Comparison of ENCODE assay signal across 25 cellular contexts in genomic region chr20:48550814-48551213, GRCh38.
"Had no signal": no experiment of that assay in that cellular context is flagged by ENCODE, and none has a peak within 500 bp of the region (broad histone marks: within the 10 kb centered on the region; RNA-seq: fewer than 3 reads in every experiment).

No MANE protein-coding gene starts in this region.

- H3K9me3 Mint-ChIP-seq: activated naive CD4-positive, alpha-beta T cell treated with anti-CD3 and anti-CD28 coated beads, Interleukin-2, amount 50 U/mL, for 72 hours; activated T-helper 1 cell treated with anti-CD3 and anti-CD28 coated beads, Interleukin-12 subunit alpha, Interleukin-12 subunit beta, Interleukin-2, Interleukin-4 antibody, amounts not matched to agents 30 ng/mL and 10 ng/mL and 1 ng/mL, durations not matched to agents 14 hours and 24 hours and 36 hours; mesothelial cell of epicardium; naive thymus-derived CD8-positive, alpha-beta T cell; stimulated activated naive CD8-positive, alpha-beta T cell treated with anti-CD3 and anti-CD28 coated beads, Interleukin-15, Interleukin-2, amounts not matched to agents 100 ng/mL and 50 ng/mL, for 24 hours had no signal

- H3K27ac Mint-ChIP-seq: activated CD8-positive, alpha-beta T cell treated with anti-CD3 and anti-CD28 coated beads, Interleukin-2, amount 10 ng/mL, durations not matched to agents 7 days and 5 days; activated naive CD4-positive, alpha-beta T cell treated with anti-CD3 and anti-CD28 coated beads, Interleukin-2, amount 50 U/mL, for 72 hours; activated T-helper 1 cell treated with anti-CD3 and anti-CD28 coated beads, Interleukin-12 subunit alpha, Interleukin-12 subunit beta, Interleukin-2, Interleukin-4 antibody, amounts not matched to agents 30 ng/mL and 10 ng/mL and 1 ng/mL, durations not matched to agents 14 hours and 24 hours and 36 hours; mesothelial cell of epicardium; stimulated activated naive CD8-positive, alpha-beta T cell treated with anti-CD3 and anti-CD28 coated beads, Interleukin-15, Interleukin-2, amounts not matched to agents 100 ng/mL and 50 ng/mL, for 24 hours had no signal

- H3K27me3 ChIP-seq: colonic mucosa, esophagus muscularis mucosa, ovary had no signal

- H3K36me3 Mint-ChIP-seq: activated naive CD4-positive, alpha-beta T cell treated with anti-CD3 and anti-CD28 coated beads, Interleukin-2, amount 50 U/mL, for 72 hours; mesothelial cell of epicardium; naive thymus-derived CD8-positive, alpha-beta T cell had no signal

- H3K4me3 Mint-ChIP-seq: activated CD8-positive, alpha-beta T cell treated with anti-CD3 and anti-CD28 coated beads, Interleukin-2, amount 10 ng/mL, durations not matched to agents 7 days and 5 days; activated T-helper 1 cell treated with anti-CD3 and anti-CD28 coated beads, Interleukin-12 subunit alpha, Interleukin-12 subunit beta, Interleukin-2, Interleukin-4 antibody, amounts not matched to agents 30 ng/mL and 10 ng/mL and 1 ng/mL, durations not matched to agents 14 hours and 24 hours and 36 hours; mesothelial cell of epicardium; naive thymus-derived CD8-positive, alpha-beta T cell; stimulated activated naive CD8-positive, alpha-beta T cell treated with anti-CD3 and anti-CD28 coated beads, Interleukin-15, Interleukin-2, amounts not matched to agents 100 ng/mL and 50 ng/mL, for 24 hours had no signal

- H3K36me3 ChIP-seq: colonic mucosa, esophagus muscularis mucosa, left ventricle myocardium inferior, neutrophil, ovary, tibial artery had no signal

- DNase-seq: activated CD4-positive, alpha-beta T cell treated with anti-CD3 and anti-CD28 coated beads for 1 hour; activated CD4-positive, alpha-beta T cell treated with anti-CD3 and anti-CD28 coated beads, Interleukin-2, amount 50 U/mL, for 1 hour; activated CD8-positive, alpha-beta T cell treated with anti-CD3 and anti-CD28 coated beads, Interleukin-2, amount 10 ng/mL, durations not matched to agents 7 days and 5 days; activated gamma-delta T cell; colonic mucosa; dorsolateral prefrontal cortex; glutamatergic neuron; hippocampal formation; kidney glomerular epithelial cell; left ventricle myocardium inferior; mammary epithelial cell; naive thymus-derived CD8-positive, alpha-beta T cell; ovary; psoas muscle; right cardiac atrium; stimulated activated CD4-positive, alpha-beta T cell treated with anti-CD3 and anti-CD28 coated beads, Interleukin-1b, Interleukin-23, amount 100 ng/mL, for 48 hours; substantia nigra; tibial artery had no signal

- H3K9me3 ChIP-seq: colonic mucosa, esophagus muscularis mucosa, left ventricle myocardium inferior, neutrophil, ovary, psoas muscle, tibial artery had no signal

- H3K27ac ChIP-seq: colonic mucosa, dorsolateral prefrontal cortex, esophagus muscularis mucosa, left ventricle myocardium inferior, neutrophil, ovary, psoas muscle, skin epidermis, tibial artery had no signal

- ATAC-seq: activated CD8-positive, alpha-beta T cell treated with anti-CD3 and anti-CD28 coated beads, Interleukin-2, amount 10 ng/mL, durations not matched to agents 7 days and 5 days; activated naive CD4-positive, alpha-beta T cell treated with anti-CD3 and anti-CD28 coated beads, Interleukin-2, amount 50 U/mL, for 72 hours; naive thymus-derived CD8-positive, alpha-beta T cell; psoas muscle; right cardiac atrium had no signal

- H3K4me3 ChIP-seq: colonic mucosa, dorsolateral prefrontal cortex, esophagus muscularis mucosa, left ventricle myocardium inferior, ovary, psoas muscle, skin epidermis, tibial artery had no signal

- H3K4me1 Mint-ChIP-seq: naive thymus-derived CD8-positive, alpha-beta T cell had no signal

- H3K4me1 ChIP-seq: colonic mucosa, left ventricle myocardium inferior, psoas muscle, tibial artery had no signal
